ENCODE assay signal across 8 cellular contexts in the genomic region with DNA sequence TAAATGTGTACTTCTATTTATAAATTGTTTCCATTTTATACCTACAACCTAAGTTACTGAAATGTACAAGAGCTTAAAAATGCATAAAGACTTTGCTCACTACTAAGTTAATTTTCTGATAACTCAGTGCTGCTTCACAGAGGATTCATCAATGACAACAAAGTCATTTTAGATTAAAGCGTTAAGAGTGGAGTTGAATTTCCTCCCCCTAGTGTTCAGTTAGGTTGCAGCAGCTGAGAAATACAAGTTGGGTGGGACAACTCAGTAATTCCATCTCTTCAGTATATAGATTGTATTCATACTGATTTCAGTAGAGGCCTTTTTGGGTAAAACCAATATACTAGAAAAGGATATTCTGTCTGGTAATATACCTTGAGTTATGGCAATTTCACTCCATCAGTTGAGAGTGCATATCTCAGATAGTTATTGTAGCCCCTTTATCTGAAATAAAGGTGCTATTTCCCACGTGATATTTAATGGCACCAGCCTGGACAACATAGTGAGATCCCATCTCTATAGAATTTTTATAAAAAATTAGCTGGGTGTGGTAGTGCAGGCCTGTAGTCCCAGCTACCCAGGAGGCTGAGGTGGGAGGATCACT. TPM values are rescaled to one million over a fixed set of nuclear protein-coding genes. Genes with fewer than 3 reads are reported as not detected.
DNase-seq lines count a peak whose midpoint lies in the region; ATAC-seq and TF ChIP-seq lines count a peak whose summit lies in the region.

No MANE protein-coding gene starts in this region.

- H3K4me1 ChIP-seq in heart right ventricle, result no peaks in the 10 kb centered on the region
- H3K4me1 ChIP-seq in fibroblast of lung (ENCODE audit: control insufficient read depth, extremely low read depth, insufficient read depth, low read length), result no peaks in the 10 kb centered on the region
- no peaks in the 10 kb centered on the region for H3K4me1 ChIP-seq in prostate gland (replicated peaks)

- peak; percentile 56 for TF ChIP-seq RAD21 in Ishikawa (IDR thresholded peaks at IDR 0.05; ENCODE audit: low read depth)

- H3K4me2 ChIP-seq in fibroblast of lung (ENCODE audit: extremely low read depth, insufficient read depth, low read length), result no peak overlapping the region

- no peaks in the 10 kb centered on the region for H4K20me1 ChIP-seq in fibroblast of lung (ENCODE audit: control insufficient read depth, extremely low read depth, insufficient read depth, low read length)

- intact Hi-C loops in heart right ventricle (cut with DNase I) (loop anchor here in 7 of 10 donors (2.0 to 5.0 kb wide), 2 partner anchors 36 kb away; no protein-coding TSS in a partner anchor), Right ventricle myocardium inferior (cut with DNase I) (loop anchor here (2.0 kb wide), 1 partner anchor 36 kb away; no protein-coding TSS in a partner anchor), prostate gland (cut with DNase I) (loop anchor here (1.0 kb wide), 1 partner anchor 37 kb away; no protein-coding TSS in a partner anchor)

- no peak for TF ChIP-seq POLR2A in prostate gland (IDR thresholded peaks at IDR 0.05)

- H3K9me3 ChIP-seq in heart right ventricle, result no peaks in the 10 kb centered on the region
- no peaks in the 10 kb centered on the region for H3K9me3 ChIP-seq in fibroblast of lung (ENCODE audit: control insufficient read depth, insufficient read depth, low read depth, low read length)
- no peaks in the 10 kb centered on the region for H3K9me3 ChIP-seq in prostate gland

- H3K36me3 ChIP-seq in heart right ventricle (peaks cover 0 to 14% (median 0%) of the 10 kb centered on the region in 9 donors), fibroblast of lung (ENCODE audit: control insufficient read depth, insufficient read depth, low read length) (no peaks in the 10 kb centered on the region), prostate gland (no peaks in the 10 kb centered on the region)

- ATAC-seq in heart right ventricle, result peak in 2 of 8 donors; percentile 41
- no peak for ATAC-seq in Right ventricle myocardium inferior
- ATAC-seq in SK-N-SH treated with all-trans-retinoic acid at 6 μM for 48 hours, result peak; percentile 84
- ATAC-seq in HG03342 (IDR thresholded peaks at IDR 0.05; ENCODE audit: unreplicated experiment), result no peak

- peak; percentile 31 to 82 (median 75) for TF ChIP-seq CTCF in heart right ventricle (IDR thresholded peaks at IDR 0.05)
- peak; percentile 73 to 89 for TF ChIP-seq CTCF in fibroblast of lung (conservative IDR thresholded peaks at IDR 0.05 in 1 of 2, IDR thresholded peaks at IDR 0.05 in 1 of 2; ENCODE audit: low read depth in 1 of 2, low read length in 2 of 2)
- TF ChIP-seq CTCF in prostate gland (IDR thresholded peaks at IDR 0.05), result peak in 3 of 4 experiments; percentile 55 to 59 (median 58)

- H3K9ac ChIP-seq in fibroblast of lung (ENCODE audit: insufficient read depth, low read length), result no peak overlapping the region

- H3K27ac ChIP-seq in heart right ventricle (no peak overlapping the region), fibroblast of lung (ENCODE audit: insufficient read depth, low read length) (no peak overlapping the region), prostate gland (no peak overlapping the region)

- 42 to 50% methylated on average over 2 of the region's 2 CpGs for WGBS in heart right ventricle, 2 donors
- whole genome bisulfite sequencing in prostate gland, result 40% methylated on average over 2 of the region's 2 CpGs

- no peak overlapping the region for H3K4me3 ChIP-seq in heart right ventricle
- no peak overlapping the region for H3K4me3 ChIP-seq in fibroblast of lung (replicated peaks in 1 of 4; ENCODE audit: control extremely low read depth in 1 of 4, insufficient read depth in 1 of 4, low read depth in 3 of 4, low read length in 4 of 4)
- no peak overlapping the region for H3K4me3 ChIP-seq in prostate gland

- no peaks in the 10 kb centered on the region for H3K79me2 ChIP-seq in fibroblast of lung (ENCODE audit: control insufficient read depth, insufficient read depth, low read length)

- H2AFZ ChIP-seq in fibroblast of lung (ENCODE audit: low read length), result no peak overlapping the region

- TF ChIP-seq EP300 in Ishikawa (IDR thresholded peaks at IDR 0.05; ENCODE audit: borderline replicate concordance), result no peak

- DNase-seq in heart right ventricle (no peak), Right ventricle myocardium inferior (ENCODE audit: missing footprints) (no peak), fibroblast of lung (ENCODE audit: low read depth in 2 of 2) (peak; percentile 36 to 63), prostate gland (ENCODE audit: low spot score) (no peak), cortex of kidney (lab: John Stamatoyannopoulos, UW) (no peak)

- H3K27me3 ChIP-seq in heart right ventricle, result no peaks in the 10 kb centered on the region
- no peaks in the 10 kb centered on the region for H3K27me3 ChIP-seq in fibroblast of lung (ENCODE audit: control insufficient read depth, insufficient read depth, low read length)
- H3K27me3 ChIP-seq in prostate gland (replicated peaks; ENCODE audit: insufficient read depth), result no peaks in the 10 kb centered on the region

TF ChIP-seq in Ishikawa, 13 proteins besides CTCF, POLR2A, EP300 and RAD21 (continues in another document):
- TF ChIP-seq, protein P1, sequence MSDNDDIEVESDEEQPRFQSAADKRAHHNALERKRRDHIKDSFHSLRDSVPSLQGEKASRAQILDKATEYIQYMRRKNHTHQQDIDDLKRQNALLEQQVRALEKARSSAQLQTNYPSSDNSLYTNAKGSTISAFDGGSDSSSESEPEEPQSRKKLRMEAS (IDR thresholded peaks at IDR 0.05), result no peak
- TF ChIP-seq NFIC (IDR thresholded peaks at IDR 0.05) (no peak), TEAD4 (IDR thresholded peaks at IDR 0.05) (no peak), TAF1 (IDR thresholded peaks at IDR 0.05; ENCODE audit: low read depth) (no peak), USF1 (IDR thresholded peaks at IDR 0.05) (no peak), YY1 (IDR thresholded peaks at IDR 0.05; ENCODE audit: low read depth) (no peak), TCF12 (IDR thresholded peaks at IDR 0.05; ENCODE audit: low read depth) (no peak), ZBTB7A (IDR thresholded peaks at IDR 0.05; ENCODE audit: low read depth) (no peak), CEBPB (IDR thresholded peaks at IDR 0.05) (no peak), EGR1 (IDR thresholded peaks at IDR 0.05) (no peak), CREB1 (IDR thresholded peaks at IDR 0.05; ENCODE audit: low read depth) (no peak)

TF ChIP-seq in SK-N-SH treated with all-trans-retinoic acid at 6 μM for 48 hours, 23 proteins besides CTCF, POLR2A, EP300 and RAD21 (continues in another document):
- no peak for TF ChIP-seq BACH2 (CRISPR knock-in tag; IDR thresholded peaks at IDR 0.05; ENCODE audit: borderline replicate concordance)
- TF ChIP-seq, protein P2, sequence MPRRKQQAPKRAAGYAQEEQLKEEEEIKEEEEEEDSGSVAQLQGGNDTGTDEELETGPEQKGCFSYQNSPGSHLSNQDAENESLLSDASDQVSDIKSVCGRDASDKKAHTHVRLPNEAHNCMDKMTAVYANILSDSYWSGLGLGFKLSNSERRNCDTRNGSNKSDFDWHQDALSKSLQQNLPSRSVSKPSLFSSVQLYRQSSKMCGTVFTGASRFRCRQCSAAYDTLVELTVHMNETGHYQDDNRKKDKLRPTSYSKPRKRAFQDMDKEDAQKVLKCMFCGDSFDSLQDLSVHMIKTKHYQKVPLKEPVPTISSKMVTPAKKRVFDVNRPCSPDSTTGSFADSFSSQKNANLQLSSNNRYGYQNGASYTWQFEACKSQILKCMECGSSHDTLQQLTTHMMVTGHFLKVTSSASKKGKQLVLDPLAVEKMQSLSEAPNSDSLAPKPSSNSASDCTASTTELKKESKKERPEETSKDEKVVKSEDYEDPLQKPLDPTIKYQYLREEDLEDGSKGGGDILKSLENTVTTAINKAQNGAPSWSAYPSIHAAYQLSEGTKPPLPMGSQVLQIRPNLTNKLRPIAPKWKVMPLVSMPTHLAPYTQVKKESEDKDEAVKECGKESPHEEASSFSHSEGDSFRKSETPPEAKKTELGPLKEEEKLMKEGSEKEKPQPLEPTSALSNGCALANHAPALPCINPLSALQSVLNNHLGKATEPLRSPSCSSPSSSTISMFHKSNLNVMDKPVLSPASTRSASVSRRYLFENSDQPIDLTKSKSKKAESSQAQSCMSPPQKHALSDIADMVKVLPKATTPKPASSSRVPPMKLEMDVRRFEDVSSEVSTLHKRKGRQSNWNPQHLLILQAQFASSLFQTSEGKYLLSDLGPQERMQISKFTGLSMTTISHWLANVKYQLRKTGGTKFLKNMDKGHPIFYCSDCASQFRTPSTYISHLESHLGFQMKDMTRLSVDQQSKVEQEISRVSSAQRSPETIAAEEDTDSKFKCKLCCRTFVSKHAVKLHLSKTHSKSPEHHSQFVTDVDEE (CRISPR knock-in tag; IDR thresholded peaks at IDR 0.05), result no peak
- no peak for TF ChIP-seq ARNTL (CRISPR knock-in tag; IDR thresholded peaks at IDR 0.05; ENCODE audit: borderline replicate concordance, low read depth)
- TF ChIP-seq TOX (CRISPR knock-in tag; IDR thresholded peaks at IDR 0.05; ENCODE audit: borderline replicate concordance), result no peak
- no peak for TF ChIP-seq ZNF70 (CRISPR knock-in tag; IDR thresholded peaks at IDR 0.05)

RNA-seq across cellular contexts. Expression of gene RPL35A, which starts 6.9 kb away (rescaled TPM):
- total RNA-seq in heart right ventricle (100 to 1,000 TPM; 674 to 856 (median 795) TPM), Right ventricle myocardium inferior (718 TPM), fibroblast of lung (535 and 1,048 TPM in 2 replicates), prostate gland (1,000 to 10,000 TPM in 1 of 2 donors, 100 to 1,000 TPM in 1; 480 to 1,367 TPM)
- polyA plus RNA-seq in heart right ventricle (1,000 to 10,000 TPM; 1,199 to 1,493 TPM), fibroblast of lung (902 and 937 TPM in 2 replicates)
- 1,855 and 1,955 TPM in 2 replicates for polyA plus RNA-seq in fibroblast of lung (2012)
- polyA minus RNA-seq in fibroblast of lung (ENCODE audit: low replicate concordance), result 12.2 and 21.2 TPM in 2 replicates

RNA-seq across cellular contexts. Expression of gene LMLN, which starts 17.0 kb away (rescaled TPM):
- total RNA-seq in heart right ventricle (10 to 100 TPM in 7 of 10 donors, 1 to 10 TPM in 3; 8.7 to 15.2 (median 11.0) TPM), Right ventricle myocardium inferior (9.8 TPM), fibroblast of lung (5.9 and 7.1 TPM in 2 replicates), prostate gland (10 to 100 TPM in 1 of 2 donors, 1 to 10 TPM in 1; 6.8 to 16.9 TPM)
- polyA plus RNA-seq in heart right ventricle (1 to 10 TPM; 2.0 to 3.1 TPM), fibroblast of lung (5.0 and 6.6 TPM in 2 replicates)
- polyA plus RNA-seq in fibroblast of lung (2012), result 2.8 and 3.4 TPM in 2 replicates
- polyA minus RNA-seq in fibroblast of lung (ENCODE audit: low replicate concordance), result 3.3 and 19.6 TPM in 2 replicates

Comparison
In these comparisons a context has a peak if more than half of its experiments do, and no peak if none do; other contexts are left out.
1. DNase-seq: peak in fibroblast of lung (2 of 2); none in heart right ventricle (0 of 2), Right ventricle myocardium inferior (single experiment), prostate gland (single experiment) and cortex of kidney (single experiment).
2. Peak in every context shown above with its lines, with median percentiles within 50 percentile points of each other: CTCF ChIP-seq.